ENCODE assay signal across 2 cellular contexts in genomic region chr12:196436-196835, GRCh38.
TF ChIP-seq lines count a peak whose summit lies in the region.

No MANE protein-coding gene starts in this region.

TF ChIP-seq in HepG2, 621 proteins besides CTCF, POLR2A, EP300 and RAD21:
- no peak for TF ChIP-seq ZBTB10 (CRISPR knock-in tag; IDR thresholded peaks at IDR 0.05; ENCODE audit: borderline replicate concordance)
- TF ChIP-seq NCOA5 (CRISPR knock-in tag; IDR thresholded peaks at IDR 0.05) = no peak
- TF ChIP-seq ZSCAN21 (CRISPR knock-in tag; IDR thresholded peaks at IDR 0.05; ENCODE audit: borderline replicate concordance) = no peak
- TF ChIP-seq TFDP1 (CRISPR knock-in tag; IDR thresholded peaks at IDR 0.05; ENCODE audit: borderline replicate concordance) = no peak
- TF ChIP-seq ZNF629 (CRISPR knock-in tag; conservative IDR thresholded peaks at IDR 0.05) = no peak
- TF ChIP-seq CC2D1A (CRISPR knock-in tag; IDR thresholded peaks at IDR 0.05) = no peak
- TF ChIP-seq ZXDC (CRISPR knock-in tag; IDR thresholded peaks at IDR 0.05) = no peak
- TF ChIP-seq MTERF4 (CRISPR knock-in tag; IDR thresholded peaks at IDR 0.05) = no peak
- no peak for TF ChIP-seq PHF8 (CRISPR knock-in tag; IDR thresholded peaks at IDR 0.05)
- no peak for TF ChIP-seq ZNF430 (CRISPR knock-in tag; IDR thresholded peaks at IDR 0.05)
- no peak for TF ChIP-seq KLF16 (CRISPR knock-in tag; IDR thresholded peaks at IDR 0.05)
- TF ChIP-seq RBFOX2 (IDR thresholded peaks at IDR 0.05; ENCODE audit: low read depth, low read length) = no peak
- no peak for TF ChIP-seq ZNF468 (CRISPR knock-in tag; IDR thresholded peaks at IDR 0.05)
- TF ChIP-seq ELF4 (CRISPR knock-in tag; IDR thresholded peaks at IDR 0.05; ENCODE audit: borderline replicate concordance) = no peak
- TF ChIP-seq MBNL3 (CRISPR knock-in tag; conservative IDR thresholded peaks at IDR 0.05) = no peak
- TF ChIP-seq FOXA3 (CRISPR knock-in tag; IDR thresholded peaks at IDR 0.05) = no peak
- no peak for TF ChIP-seq ZNF724P (CRISPR knock-in tag; IDR thresholded peaks at IDR 0.05; ENCODE audit: borderline replicate concordance)
- TF ChIP-seq MYC (CRISPR knock-in tag; IDR thresholded peaks at IDR 0.05; ENCODE audit: borderline replicate concordance) = no peak
- no peak for TF ChIP-seq SOX6 (IDR thresholded peaks at IDR 0.05)
- TF ChIP-seq SOX6 (CRISPR knock-in tag; IDR thresholded peaks at IDR 0.05) = no peak

TF ChIP-seq in H1, 55 proteins besides CTCF, POLR2A, EP300 and RAD21:
- no peak for TF ChIP-seq RNF2 (IDR thresholded peaks at IDR 0.05; ENCODE audit: borderline replicate concordance, low read depth, low read length, missing control alignments, poor library complexity, severe bottlenecking)
- TF ChIP-seq SP4 (IDR thresholded peaks at IDR 0.05; ENCODE audit: low read length) = no peak
- no peak for TF ChIP-seq SIN3A (conservative IDR thresholded peaks at IDR 0.05 in 1 of 2, IDR thresholded peaks at IDR 0.05 in 1 of 2; ENCODE audit: low read depth in 1 of 2, low read length in 2 of 2)
- no peak for TF ChIP-seq SUZ12 (IDR thresholded peaks at IDR 0.05; ENCODE audit: low read length)
- no peak for TF ChIP-seq ZNF274 (IDR thresholded peaks at IDR 0.05; ENCODE audit: borderline replicate concordance, extremely low read depth, low read length)
- no peak for TF ChIP-seq NRF1 (IDR thresholded peaks at IDR 0.05; ENCODE audit: low read depth, low read length)
- no peak for TF ChIP-seq CHD1 (IDR thresholded peaks at IDR 0.05; ENCODE audit: low read depth, low read length)
- TF ChIP-seq CHD2 (IDR thresholded peaks at IDR 0.05; ENCODE audit: low read length) = no peak
- no peak for TF ChIP-seq E2F6 (IDR thresholded peaks at IDR 0.05)
